ENCODE assay signal across 8 cellular contexts in the genomic region with DNA sequence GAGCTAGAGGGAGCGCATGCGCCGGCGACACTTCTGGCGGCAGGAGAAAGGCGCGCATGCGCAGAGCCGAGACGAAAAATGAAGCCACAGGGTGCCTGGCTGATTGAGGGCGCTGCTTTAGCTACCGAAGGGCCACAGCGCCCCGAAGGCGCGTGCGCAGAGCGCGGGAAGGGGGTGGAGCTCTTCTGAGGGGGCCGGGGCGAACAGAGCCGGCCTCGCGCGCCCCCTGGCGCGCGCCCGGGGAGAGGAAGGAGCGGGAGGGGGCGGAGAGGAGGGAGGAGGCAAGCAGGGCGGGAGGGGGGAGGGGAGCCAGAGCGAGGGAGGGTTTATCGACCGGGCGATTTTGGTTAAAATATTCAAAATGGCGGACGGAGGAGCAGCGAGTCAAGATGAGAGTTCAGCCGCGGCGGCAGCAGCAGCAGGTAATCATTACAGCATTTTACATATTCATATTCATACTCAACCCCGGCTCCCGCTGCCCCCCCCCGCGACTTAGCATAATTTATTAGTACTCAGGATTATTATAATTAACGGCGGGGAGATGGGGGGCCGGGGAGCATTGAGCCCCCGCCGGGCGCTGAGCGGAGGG. TPM values are rescaled to one million over a fixed set of nuclear protein-coding genes. Genes with fewer than 3 reads are reported as not detected.
DNase-seq lines count a peak whose midpoint lies in the region; ATAC-seq and TF ChIP-seq lines count a peak whose summit lies in the region.

A gene (plus strand): TSS at position 350 of the 589 bp plus-strand sequence. CDS start 12 bp downstream, at position 362.

- peaks cover 3% of the 10 kb centered on the region for H3K27me3 Mint-ChIP-seq in activated T-helper 2 cell treated with anti-CD3 and anti-CD28 coated beads, Interferon-gamma antibody, Interleukin-2, Interleukin-4, amounts not matched to agents 10 μg/mL and 5 μg/mL and 100 μg/mL, durations not matched to agents 14 hours and 24 hours and 36 hours (ENCODE audit: low read depth)
- no peaks in the 10 kb centered on the region for H3K27me3 Mint-ChIP-seq in natural killer cell (ENCODE audit: low read depth in 2 of 2)

- DNase-seq in ELF-1 (ENCODE audit: low read depth, low spot score) (peak; percentile 99), H4 (ENCODE audit: low spot score) (peak; percentile 95), LNCaP clone FGC (ENCODE audit: low read depth) (peak; percentile 92), RWPE1 (ENCODE audit: low spot score) (peak; percentile 95), fibroblast of peridontal ligament (ENCODE audit: extremely low read depth) (peak; percentile 98), natural killer cell (peak; percentile 97)
- peak; percentile 98 for DNase-seq in activated T-helper 2 cell treated with anti-CD3 and anti-CD28 coated beads, Interferon-gamma antibody, Interleukin-2, Interleukin-4, amounts not matched to agents 10 μg/mL and 5 μg/mL and 100 μg/mL, durations not matched to agents 14 hours and 24 hours and 36 hours (ENCODE audit: low spot score)
- DNase-seq in stimulated activated naive CD4-positive, alpha-beta T cell treated with Interleukin-2 at 50 U/mL for 16 hours (lab: John Stamatoyannopoulos, UW) = peak; percentile 100

- peak within 1 kb of the TSS; percentile 91 for H3K4me3 Mint-ChIP-seq in activated T-helper 2 cell treated with anti-CD3 and anti-CD28 coated beads, Interferon-gamma antibody, Interleukin-2, Interleukin-4, amounts not matched to agents 10 μg/mL and 5 μg/mL and 100 μg/mL, durations not matched to agents 14 hours and 24 hours and 36 hours (ENCODE audit: low read depth)
- H3K4me3 Mint-ChIP-seq in natural killer cell = peak within 1 kb of the TSS; percentile 93

- peak within 1 kb of the TSS; percentile 93 for H3K27ac Mint-ChIP-seq in activated T-helper 2 cell treated with anti-CD3 and anti-CD28 coated beads, Interferon-gamma antibody, Interleukin-2, Interleukin-4, amounts not matched to agents 10 μg/mL and 5 μg/mL and 100 μg/mL, durations not matched to agents 14 hours and 24 hours and 36 hours
- H3K27ac Mint-ChIP-seq in natural killer cell = peak within 1 kb of the TSS; percentile 97

- H3K4me1 Mint-ChIP-seq in activated T-helper 2 cell treated with anti-CD3 and anti-CD28 coated beads, Interferon-gamma antibody, Interleukin-2, Interleukin-4, amounts not matched to agents 10 μg/mL and 5 μg/mL and 100 μg/mL, durations not matched to agents 14 hours and 24 hours and 36 hours (ENCODE audit: low read depth) = peaks cover 27% of the 10 kb centered on the region
- H3K4me1 Mint-ChIP-seq in natural killer cell = peaks cover 46 to 48% of the 10 kb centered on the region in 2 donors

- H3K27ac ChIP-seq in RWPE1 = peak within 1 kb of the TSS; percentile 97

- TF ChIP-seq CTCF in LNCaP clone FGC (IDR thresholded peaks at IDR 0.05; ENCODE audit: control insufficient read depth, extremely low read depth, insufficient read depth) (peak; percentile 58), RWPE1 (conservative IDR thresholded peaks at IDR 0.05; ENCODE audit: low read depth) (peak; percentile 81), natural killer cell (IDR thresholded peaks at IDR 0.05) (peak; percentile 63)

- intact Hi-C loops in activated T-helper 2 cell treated with anti-CD3 and anti-CD28 coated beads, Interferon-gamma antibody, Interleukin-2, Interleukin-4, amounts not matched to agents 10 μg/mL and 5 μg/mL and 100 μg/mL, durations not matched to agents 14 hours and 24 hours and 36 hours (cut with micrococcal nuclease) = loop anchor here (1.0 to 10.0 kb wide), 8 partner anchors 154 to 408 kb away; a partner anchor contains a TSS
- intact Hi-C loops in natural killer cell (cut with micrococcal nuclease) = loop anchor here (2.0 to 5.0 kb wide), 4 partner anchors 154 to 344 kb away; a partner anchor contains a TSS

- H3K4me3 ChIP-seq in LNCaP clone FGC (ENCODE audit: low read depth, low read length) = peak within 1 kb of the TSS; percentile 73

- peaks cover 6% of the 10 kb centered on the region for H3K36me3 Mint-ChIP-seq in activated T-helper 2 cell treated with anti-CD3 and anti-CD28 coated beads, Interferon-gamma antibody, Interleukin-2, Interleukin-4, amounts not matched to agents 10 μg/mL and 5 μg/mL and 100 μg/mL, durations not matched to agents 14 hours and 24 hours and 36 hours (ENCODE audit: low read depth)
- H3K36me3 Mint-ChIP-seq in natural killer cell = no peaks in the 10 kb centered on the region

- peak; percentile 77 to 95 (median 81) for ATAC-seq in natural killer cell

- CTCF ChIA-PET in RWPE1 (lab: Yijun Ruan, JAX) = interaction anchor here (0.5 to 0.9 kb wide), 9 partner anchors 15 to 494 kb away, joined by 3 to 4 read pairs (median 3); no protein-coding TSS in a partner anchor

- POLR2A ChIA-PET in RWPE1 (lab: Yijun Ruan, JAX; ENCODE audit: low non-redundant PET) = interaction anchor here (0.6 to 1.0 kb wide), 2 partner anchors 12 to 57 kb away, joined by 3 to 4 read pairs; no protein-coding TSS in a partner anchor

- peaks cover 4% of the 10 kb centered on the region for H3K9me3 Mint-ChIP-seq in activated T-helper 2 cell treated with anti-CD3 and anti-CD28 coated beads, Interferon-gamma antibody, Interleukin-2, Interleukin-4, amounts not matched to agents 10 μg/mL and 5 μg/mL and 100 μg/mL, durations not matched to agents 14 hours and 24 hours and 36 hours
- H3K9me3 Mint-ChIP-seq in natural killer cell = no peaks in the 10 kb centered on the region

RNA-seq across cellular contexts. Expression of the gene that starts here (rescaled TPM):
- 2.2 and 3.3 TPM in 2 replicates for total RNA-seq in H4 (2014; rRNA removed; shearing (Covaris generic))
- 21.3 and 21.9 TPM in 2 replicates for total RNA-seq in activated T-helper 2 cell treated with anti-CD3 and anti-CD28 coated beads, Interferon-gamma antibody, Interleukin-2, Interleukin-4, amounts not matched to agents 10 μg/mL and 5 μg/mL and 100 μg/mL, durations not matched to agents 14 hours and 24 hours and 36 hours
- 10 to 100 TPM; 39.8 to 44.6 (median 40.9) TPM for total RNA-seq in natural killer cell

Comparison
In these comparisons a context has a peak if more than half of its experiments do, and no peak if none do; other contexts are left out.
1. Peak in every context shown above with its lines: DNase-seq, ATAC-seq, H3K4me3 ChIP-seq and H3K27ac ChIP-seq.